Comparison of ENCODE assay signal across 1 cellular context in the genomic region with DNA sequence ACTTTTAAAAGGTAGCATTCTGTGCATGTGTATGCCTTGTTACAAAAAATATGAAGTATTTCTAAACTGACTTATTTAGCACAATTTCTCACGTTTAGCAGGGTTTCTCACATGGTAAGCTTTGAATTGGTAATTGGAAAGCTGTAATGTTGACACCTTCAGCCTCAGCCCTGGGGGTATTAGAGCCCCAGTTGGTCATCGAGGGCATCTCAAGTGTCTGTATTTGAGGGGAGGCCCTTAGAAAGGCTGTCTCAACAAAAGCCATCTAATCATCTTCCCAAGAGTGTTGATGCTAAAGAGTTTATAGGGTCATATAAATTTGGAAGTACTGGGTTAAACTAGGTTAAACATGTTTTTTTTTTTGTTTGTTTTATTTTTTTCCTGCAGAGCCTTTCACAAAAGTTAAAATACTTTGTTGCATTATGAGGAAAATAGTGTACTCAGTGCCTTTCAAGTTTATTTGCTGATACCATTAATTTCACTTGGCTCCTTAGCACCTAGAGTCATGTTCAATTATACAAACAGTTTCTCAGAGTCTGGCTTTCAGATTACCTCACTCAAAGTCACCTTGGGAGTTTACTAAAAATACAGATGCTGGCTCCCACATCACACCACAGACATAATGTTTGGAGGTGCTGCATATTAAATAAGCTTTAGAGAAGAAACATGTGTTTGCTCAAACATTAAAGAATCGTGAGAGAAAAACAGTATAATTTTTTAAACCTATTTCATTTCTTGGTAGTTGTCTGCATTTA.
A peak's percentile ranks its signal among the peaks of the same experiment; 100 is the strongest.
TF ChIP-seq lines count a peak whose summit lies in the region.

No MANE protein-coding gene starts in this region.

TF ChIP-seq in HEK293, 187 proteins besides CTCF, POLR2A, EP300 and RAD21 (continued from another document and continues in another):
- TF ChIP-seq, protein P1, sequence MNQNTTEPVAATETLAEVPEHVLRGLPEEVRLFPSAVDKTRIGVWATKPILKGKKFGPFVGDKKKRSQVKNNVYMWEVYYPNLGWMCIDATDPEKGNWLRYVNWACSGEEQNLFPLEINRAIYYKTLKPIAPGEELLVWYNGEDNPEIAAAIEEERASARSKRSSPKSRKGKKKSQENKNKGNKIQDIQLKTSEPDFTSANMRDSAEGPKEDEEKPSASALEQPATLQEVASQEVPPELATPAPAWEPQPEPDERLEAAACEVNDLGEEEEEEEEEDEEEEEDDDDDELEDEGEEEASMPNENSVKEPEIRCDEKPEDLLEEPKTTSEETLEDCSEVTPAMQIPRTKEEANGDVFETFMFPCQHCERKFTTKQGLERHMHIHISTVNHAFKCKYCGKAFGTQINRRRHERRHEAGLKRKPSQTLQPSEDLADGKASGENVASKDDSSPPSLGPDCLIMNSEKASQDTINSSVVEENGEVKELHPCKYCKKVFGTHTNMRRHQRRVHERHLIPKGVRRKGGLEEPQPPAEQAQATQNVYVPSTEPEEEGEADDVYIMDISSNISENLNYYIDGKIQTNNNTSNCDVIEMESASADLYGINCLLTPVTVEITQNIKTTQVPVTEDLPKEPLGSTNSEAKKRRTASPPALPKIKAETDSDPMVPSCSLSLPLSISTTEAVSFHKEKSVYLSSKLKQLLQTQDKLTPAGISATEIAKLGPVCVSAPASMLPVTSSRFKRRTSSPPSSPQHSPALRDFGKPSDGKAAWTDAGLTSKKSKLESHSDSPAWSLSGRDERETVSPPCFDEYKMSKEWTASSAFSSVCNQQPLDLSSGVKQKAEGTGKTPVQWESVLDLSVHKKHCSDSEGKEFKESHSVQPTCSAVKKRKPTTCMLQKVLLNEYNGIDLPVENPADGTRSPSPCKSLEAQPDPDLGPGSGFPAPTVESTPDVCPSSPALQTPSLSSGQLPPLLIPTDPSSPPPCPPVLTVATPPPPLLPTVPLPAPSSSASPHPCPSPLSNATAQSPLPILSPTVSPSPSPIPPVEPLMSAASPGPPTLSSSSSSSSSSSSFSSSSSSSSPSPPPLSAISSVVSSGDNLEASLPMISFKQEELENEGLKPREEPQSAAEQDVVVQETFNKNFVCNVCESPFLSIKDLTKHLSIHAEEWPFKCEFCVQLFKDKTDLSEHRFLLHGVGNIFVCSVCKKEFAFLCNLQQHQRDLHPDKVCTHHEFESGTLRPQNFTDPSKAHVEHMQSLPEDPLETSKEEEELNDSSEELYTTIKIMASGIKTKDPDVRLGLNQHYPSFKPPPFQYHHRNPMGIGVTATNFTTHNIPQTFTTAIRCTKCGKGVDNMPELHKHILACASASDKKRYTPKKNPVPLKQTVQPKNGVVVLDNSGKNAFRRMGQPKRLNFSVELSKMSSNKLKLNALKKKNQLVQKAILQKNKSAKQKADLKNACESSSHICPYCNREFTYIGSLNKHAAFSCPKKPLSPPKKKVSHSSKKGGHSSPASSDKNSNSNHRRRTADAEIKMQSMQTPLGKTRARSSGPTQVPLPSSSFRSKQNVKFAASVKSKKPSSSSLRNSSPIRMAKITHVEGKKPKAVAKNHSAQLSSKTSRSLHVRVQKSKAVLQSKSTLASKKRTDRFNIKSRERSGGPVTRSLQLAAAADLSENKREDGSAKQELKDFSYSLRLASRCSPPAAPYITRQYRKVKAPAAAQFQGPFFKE (tag by site-specific recombination; IDR thresholded peaks at IDR 0.05; ENCODE audit: borderline replicate concordance), result no peak
- TF ChIP-seq MEIS1 (CRISPR knock-in tag; IDR thresholded peaks at IDR 0.05; ENCODE audit: borderline replicate concordance) (no peak), ZNF560 (tag by site-specific recombination; IDR thresholded peaks at IDR 0.05; ENCODE audit: borderline replicate concordance) (no peak), ZNF776 (tag by site-specific recombination; IDR thresholded peaks at IDR 0.05; ENCODE audit: borderline replicate concordance) (no peak), SCRT2 (tag by site-specific recombination; IDR thresholded peaks at IDR 0.05) (no peak), ZBTB21 (tag by site-specific recombination; IDR thresholded peaks at IDR 0.05) (no peak), ZNF473 (tag by site-specific recombination; IDR thresholded peaks at IDR 0.05) (no peak), ZNF214 (tag by site-specific recombination; IDR thresholded peaks at IDR 0.05; ENCODE audit: borderline replicate concordance) (no peak), KLF10 (tag by site-specific recombination; IDR thresholded peaks at IDR 0.05) (peak; percentile 40; the same call in 1 of the 2 replicates), ZNF169 (tag by site-specific recombination; IDR thresholded peaks at IDR 0.05) (no peak), ZNF658 (tag by site-specific recombination; IDR thresholded peaks at IDR 0.05) (no peak), MZF1 (tag by site-specific recombination; IDR thresholded peaks at IDR 0.05; ENCODE audit: borderline replicate concordance) (no peak), MYNN (tag by site-specific recombination; IDR thresholded peaks at IDR 0.05; ENCODE audit: borderline replicate concordance) (no peak), ZNF747 (tag by site-specific recombination; IDR thresholded peaks at IDR 0.05) (no peak), FEZF1 (tag by site-specific recombination; IDR thresholded peaks at IDR 0.05) (peak; percentile 84), ZNF701 (tag by site-specific recombination; IDR thresholded peaks at IDR 0.05) (no peak), ZNF404 (tag by site-specific recombination; IDR thresholded peaks at IDR 0.05) (no peak), ZNF501 (tag by site-specific recombination; IDR thresholded peaks at IDR 0.05) (no peak), WT1 (tag by site-specific recombination; IDR thresholded peaks at IDR 0.05) (peak; percentile 72; the same call in 1 of the 2 replicates), ZNF2 (tag by site-specific recombination; IDR thresholded peaks at IDR 0.05) (0 out of 2 replicates have a peak, but pooled peaks have one; percentile 56), ZNF184 (tag by site-specific recombination; IDR thresholded peaks at IDR 0.05) (no peak), ZNF423 (tag by site-specific recombination; IDR thresholded peaks at IDR 0.05) (no peak), ZNF514 (tag by site-specific recombination; IDR thresholded peaks at IDR 0.05) (no peak), ZNF830 (tag by site-specific recombination; IDR thresholded peaks at IDR 0.05; ENCODE audit: low read depth) (no peak)
- TF ChIP-seq, protein P2, sequence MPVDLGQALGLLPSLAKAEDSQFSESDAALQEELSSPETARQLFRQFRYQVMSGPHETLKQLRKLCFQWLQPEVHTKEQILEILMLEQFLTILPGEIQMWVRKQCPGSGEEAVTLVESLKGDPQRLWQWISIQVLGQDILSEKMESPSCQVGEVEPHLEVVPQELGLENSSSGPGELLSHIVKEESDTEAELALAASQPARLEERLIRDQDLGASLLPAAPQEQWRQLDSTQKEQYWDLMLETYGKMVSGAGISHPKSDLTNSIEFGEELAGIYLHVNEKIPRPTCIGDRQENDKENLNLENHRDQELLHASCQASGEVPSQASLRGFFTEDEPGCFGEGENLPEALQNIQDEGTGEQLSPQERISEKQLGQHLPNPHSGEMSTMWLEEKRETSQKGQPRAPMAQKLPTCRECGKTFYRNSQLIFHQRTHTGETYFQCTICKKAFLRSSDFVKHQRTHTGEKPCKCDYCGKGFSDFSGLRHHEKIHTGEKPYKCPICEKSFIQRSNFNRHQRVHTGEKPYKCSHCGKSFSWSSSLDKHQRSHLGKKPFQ (tag by site-specific recombination; IDR thresholded peaks at IDR 0.05), result peak; percentile 37; the same call in 1 of the 2 replicates
- TF ChIP-seq, protein P3, sequence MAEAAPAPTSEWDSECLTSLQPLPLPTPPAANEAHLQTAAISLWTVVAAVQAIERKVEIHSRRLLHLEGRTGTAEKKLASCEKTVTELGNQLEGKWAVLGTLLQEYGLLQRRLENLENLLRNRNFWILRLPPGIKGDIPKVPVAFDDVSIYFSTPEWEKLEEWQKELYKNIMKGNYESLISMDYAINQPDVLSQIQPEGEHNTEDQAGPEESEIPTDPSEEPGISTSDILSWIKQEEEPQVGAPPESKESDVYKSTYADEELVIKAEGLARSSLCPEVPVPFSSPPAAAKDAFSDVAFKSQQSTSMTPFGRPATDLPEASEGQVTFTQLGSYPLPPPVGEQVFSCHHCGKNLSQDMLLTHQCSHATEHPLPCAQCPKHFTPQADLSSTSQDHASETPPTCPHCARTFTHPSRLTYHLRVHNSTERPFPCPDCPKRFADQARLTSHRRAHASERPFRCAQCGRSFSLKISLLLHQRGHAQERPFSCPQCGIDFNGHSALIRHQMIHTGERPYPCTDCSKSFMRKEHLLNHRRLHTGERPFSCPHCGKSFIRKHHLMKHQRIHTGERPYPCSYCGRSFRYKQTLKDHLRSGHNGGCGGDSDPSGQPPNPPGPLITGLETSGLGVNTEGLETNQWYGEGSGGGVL (tag by site-specific recombination; IDR thresholded peaks at IDR 0.05), result no peak
- TF ChIP-seq, protein P4, sequence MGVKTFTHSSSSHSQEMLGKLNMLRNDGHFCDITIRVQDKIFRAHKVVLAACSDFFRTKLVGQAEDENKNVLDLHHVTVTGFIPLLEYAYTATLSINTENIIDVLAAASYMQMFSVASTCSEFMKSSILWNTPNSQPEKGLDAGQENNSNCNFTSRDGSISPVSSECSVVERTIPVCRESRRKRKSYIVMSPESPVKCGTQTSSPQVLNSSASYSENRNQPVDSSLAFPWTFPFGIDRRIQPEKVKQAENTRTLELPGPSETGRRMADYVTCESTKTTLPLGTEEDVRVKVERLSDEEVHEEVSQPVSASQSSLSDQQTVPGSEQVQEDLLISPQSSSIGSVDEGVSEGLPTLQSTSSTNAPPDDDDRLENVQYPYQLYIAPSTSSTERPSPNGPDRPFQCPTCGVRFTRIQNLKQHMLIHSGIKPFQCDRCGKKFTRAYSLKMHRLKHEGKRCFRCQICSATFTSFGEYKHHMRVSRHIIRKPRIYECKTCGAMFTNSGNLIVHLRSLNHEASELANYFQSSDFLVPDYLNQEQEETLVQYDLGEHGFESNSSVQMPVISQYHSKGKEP (tag by site-specific recombination; IDR thresholded peaks at IDR 0.05), result 0 out of 2 replicates have a peak, but pooled peaks have one; percentile 32
- TF ChIP-seq, protein P5, sequence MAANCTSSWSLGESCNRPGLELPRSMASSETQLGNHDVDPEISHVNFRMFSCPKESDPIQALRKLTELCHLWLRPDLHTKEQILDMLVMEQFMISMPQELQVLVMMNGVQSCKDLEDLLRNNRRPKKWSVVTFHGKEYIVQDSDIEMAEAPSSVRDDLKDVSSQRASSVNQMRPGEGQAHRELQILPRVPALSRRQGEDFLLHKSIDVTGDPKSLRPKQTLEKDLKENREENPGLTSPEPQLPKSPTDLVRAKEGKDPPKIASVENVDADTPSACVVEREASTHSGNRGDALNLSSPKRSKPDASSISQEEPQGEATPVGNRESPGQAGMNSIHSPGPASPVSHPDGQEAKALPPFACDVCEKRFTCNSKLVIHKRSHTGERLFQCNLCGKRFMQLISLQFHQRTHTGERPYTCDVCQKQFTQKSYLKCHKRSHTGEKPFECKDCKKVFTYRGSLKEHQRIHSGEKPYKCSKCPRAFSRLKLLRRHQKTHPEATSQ (tag by site-specific recombination; IDR thresholded peaks at IDR 0.05), result no peak
- TF ChIP-seq, protein P6, sequence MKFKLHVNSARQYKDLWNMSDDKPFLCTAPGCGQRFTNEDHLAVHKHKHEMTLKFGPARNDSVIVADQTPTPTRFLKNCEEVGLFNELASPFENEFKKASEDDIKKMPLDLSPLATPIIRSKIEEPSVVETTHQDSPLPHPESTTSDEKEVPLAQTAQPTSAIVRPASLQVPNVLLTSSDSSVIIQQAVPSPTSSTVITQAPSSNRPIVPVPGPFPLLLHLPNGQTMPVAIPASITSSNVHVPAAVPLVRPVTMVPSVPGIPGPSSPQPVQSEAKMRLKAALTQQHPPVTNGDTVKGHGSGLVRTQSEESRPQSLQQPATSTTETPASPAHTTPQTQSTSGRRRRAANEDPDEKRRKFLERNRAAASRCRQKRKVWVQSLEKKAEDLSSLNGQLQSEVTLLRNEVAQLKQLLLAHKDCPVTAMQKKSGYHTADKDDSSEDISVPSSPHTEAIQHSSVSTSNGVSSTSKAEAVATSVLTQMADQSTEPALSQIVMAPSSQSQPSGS (tag by site-specific recombination; IDR thresholded peaks at IDR 0.05; ENCODE audit: low read depth), result peak; percentile 5; the same call in 1 of the 2 replicates
- TF ChIP-seq, protein P7, sequence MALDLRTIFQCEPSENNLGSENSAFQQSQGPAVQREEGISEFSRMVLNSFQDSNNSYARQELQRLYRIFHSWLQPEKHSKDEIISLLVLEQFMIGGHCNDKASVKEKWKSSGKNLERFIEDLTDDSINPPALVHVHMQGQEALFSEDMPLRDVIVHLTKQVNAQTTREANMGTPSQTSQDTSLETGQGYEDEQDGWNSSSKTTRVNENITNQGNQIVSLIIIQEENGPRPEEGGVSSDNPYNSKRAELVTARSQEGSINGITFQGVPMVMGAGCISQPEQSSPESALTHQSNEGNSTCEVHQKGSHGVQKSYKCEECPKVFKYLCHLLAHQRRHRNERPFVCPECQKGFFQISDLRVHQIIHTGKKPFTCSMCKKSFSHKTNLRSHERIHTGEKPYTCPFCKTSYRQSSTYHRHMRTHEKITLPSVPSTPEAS (tag by site-specific recombination; IDR thresholded peaks at IDR 0.05), result no peak
- TF ChIP-seq, protein P8, sequence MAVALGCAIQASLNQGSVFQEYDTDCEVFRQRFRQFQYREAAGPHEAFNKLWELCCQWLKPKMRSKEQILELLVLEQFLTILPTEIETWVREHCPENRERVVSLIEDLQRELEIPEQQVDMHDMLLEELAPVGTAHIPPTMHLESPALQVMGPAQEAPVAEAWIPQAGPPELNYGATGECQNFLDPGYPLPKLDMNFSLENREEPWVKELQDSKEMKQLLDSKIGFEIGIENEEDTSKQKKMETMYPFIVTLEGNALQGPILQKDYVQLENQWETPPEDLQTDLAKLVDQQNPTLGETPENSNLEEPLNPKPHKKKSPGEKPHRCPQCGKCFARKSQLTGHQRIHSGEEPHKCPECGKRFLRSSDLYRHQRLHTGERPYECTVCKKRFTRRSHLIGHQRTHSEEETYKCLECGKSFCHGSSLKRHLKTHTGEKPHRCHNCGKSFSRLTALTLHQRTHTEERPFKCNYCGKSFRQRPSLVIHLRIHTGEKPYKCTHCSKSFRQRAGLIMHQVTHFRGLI (tag by site-specific recombination; IDR thresholded peaks at IDR 0.05), result peak; percentile 27; the same call in 1 of the 2 replicates
- TF ChIP-seq, protein P9, sequence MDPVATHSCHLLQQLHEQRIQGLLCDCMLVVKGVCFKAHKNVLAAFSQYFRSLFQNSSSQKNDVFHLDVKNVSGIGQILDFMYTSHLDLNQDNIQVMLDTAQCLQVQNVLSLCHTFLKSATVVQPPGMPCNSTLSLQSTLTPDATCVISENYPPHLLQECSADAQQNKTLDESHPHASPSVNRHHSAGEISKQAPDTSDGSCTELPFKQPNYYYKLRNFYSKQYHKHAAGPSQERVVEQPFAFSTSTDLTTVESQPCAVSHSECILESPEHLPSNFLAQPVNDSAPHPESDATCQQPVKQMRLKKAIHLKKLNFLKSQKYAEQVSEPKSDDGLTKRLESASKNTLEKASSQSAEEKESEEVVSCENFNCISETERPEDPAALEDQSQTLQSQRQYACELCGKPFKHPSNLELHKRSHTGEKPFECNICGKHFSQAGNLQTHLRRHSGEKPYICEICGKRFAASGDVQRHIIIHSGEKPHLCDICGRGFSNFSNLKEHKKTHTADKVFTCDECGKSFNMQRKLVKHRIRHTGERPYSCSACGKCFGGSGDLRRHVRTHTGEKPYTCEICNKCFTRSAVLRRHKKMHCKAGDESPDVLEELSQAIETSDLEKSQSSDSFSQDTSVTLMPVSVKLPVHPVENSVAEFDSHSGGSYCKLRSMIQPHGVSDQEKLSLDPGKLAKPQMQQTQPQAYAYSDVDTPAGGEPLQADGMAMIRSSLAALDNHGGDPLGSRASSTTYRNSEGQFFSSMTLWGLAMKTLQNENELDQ (tag by site-specific recombination; IDR thresholded peaks at IDR 0.05; ENCODE audit: low read depth), result no peak
